In the genomic region with DNA sequence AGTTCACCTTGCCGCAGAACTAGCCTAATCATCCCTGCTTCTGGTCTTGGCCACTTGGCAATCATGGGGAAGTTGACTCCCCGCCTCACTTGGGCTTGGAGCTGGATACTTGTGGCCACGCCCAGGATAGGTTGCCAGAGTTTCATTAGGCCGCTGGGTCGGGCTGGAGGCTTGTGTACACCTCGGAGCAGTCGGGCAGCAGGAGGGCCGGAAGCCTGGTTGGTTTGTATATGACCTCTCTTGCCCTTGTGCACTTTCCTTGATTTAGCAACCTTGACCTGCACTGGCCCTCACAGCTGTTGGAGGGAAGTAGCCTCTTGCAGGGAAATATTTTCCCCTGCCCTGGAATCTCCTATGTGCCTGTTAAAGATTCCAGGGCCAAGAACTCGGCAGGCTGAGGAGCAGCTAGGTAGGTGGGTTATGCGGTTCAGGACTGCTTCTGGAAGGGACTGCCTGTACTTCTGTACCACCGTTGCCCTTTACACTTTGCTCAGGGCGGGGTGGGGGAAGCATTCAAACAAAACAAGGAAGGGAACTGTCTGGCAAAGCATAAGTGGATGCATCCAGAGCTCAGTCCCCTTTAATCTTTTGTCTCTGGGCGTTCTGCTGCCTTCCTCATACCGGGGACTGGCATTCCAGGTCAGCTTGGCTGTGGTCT, we compare ENCODE assay signal across 15 cellular contexts.
DNase-seq lines count a peak whose midpoint lies in the region; ATAC-seq and TF ChIP-seq lines count a peak whose summit lies in the region.
"Had no signal": no experiment of that assay in that cellular context is flagged by ENCODE, and none has a peak within 500 bp of the region (broad histone marks: within the 10 kb centered on the region; RNA-seq: fewer than 3 reads in every experiment).

No MANE protein-coding gene starts in this region.

- WGBS in right lobe of liver (ENCODE audit: insufficient coverage, low coverage, low lambda C conversion rate, missing lambda C conversion rate) = 12% methylated on average over 3 of the region's 14 CpGs
- 14 to 60% methylated on average over 14 of the region's 14 CpGs for WGBS in sigmoid colon, 2 donors

- H3K27ac ChIP-seq in HEK293 (ENCODE audit: extremely low read depth, low read depth, low read length) (no peak overlapping the region), right lobe of liver (peak overlapping the region in 2 of 3 donors; percentile 49 to 71), sigmoid colon (peak overlapping the region in 1 of 4 donors; percentile 37)
- H3K27ac ChIP-seq: SJSA1 had no signal

- no peak for TF ChIP-seq EP300 in sigmoid colon (IDR thresholded peaks at IDR 0.05)

- H3K36me3 Mint-ChIP-seq in endothelial cell (ENCODE audit: low read depth, unreplicated experiment) = peaks cover 18% of the 10 kb centered on the region

- H3K4me1 ChIP-seq in HEK293 (ENCODE audit: control insufficient read depth, insufficient read depth, low read length) (no peaks in the 10 kb centered on the region), right lobe of liver (peaks cover 0 to 33% (median 9%) of the 10 kb centered on the region in 4 donors), sigmoid colon (peaks cover 0 to 6% (median 0%) of the 10 kb centered on the region in 4 donors)

- H3K27me3 ChIP-seq in right lobe of liver (no peaks in the 10 kb centered on the region), sigmoid colon (no peaks in the 10 kb centered on the region)
- H3K27me3 ChIP-seq: SJSA1 had no signal

- no peaks in the 10 kb centered on the region for H3K9me3 ChIP-seq in HEK293 (ENCODE audit: control insufficient read depth, insufficient read depth, low read depth, low read length)
- no peaks in the 10 kb centered on the region for H3K9me3 ChIP-seq in right lobe of liver
- H3K9me3 ChIP-seq in sigmoid colon = no peaks in the 10 kb centered on the region
- H3K9me3 ChIP-seq: SJSA1 had no signal

- H3K4me3 ChIP-seq in HEK293 (ENCODE audit: low read depth, low read length) (no peak overlapping the region), right lobe of liver (peak overlapping the region in 2 of 3 donors; percentile 4 to 31), sigmoid colon (no peak overlapping the region)
- H3K4me3 ChIP-seq: SJSA1 had no signal

- ATAC-seq in right lobe of liver (peak; percentile 91 to 95 (median 92)), GM19324 (IDR thresholded peaks at IDR 0.05; ENCODE audit: low FRiP score, unreplicated experiment) (no peak)
- ATAC-seq: WTC11 had no signal

- H3K36me3 ChIP-seq in HEK293 (ENCODE audit: control insufficient read depth in 2 of 2, insufficient read depth in 1 of 2, low read length in 2 of 2) = peaks cover 4 to 55% of the 10 kb centered on the region in 2 experiments; a peak in 2 of 3 replicates
- H3K36me3 ChIP-seq in right lobe of liver = peaks cover 0 to 4% (median 0%) of the 10 kb centered on the region in 4 donors
- H3K36me3 ChIP-seq in sigmoid colon = peaks cover 0 to 30% (median 9%) of the 10 kb centered on the region in 4 donors

- CTCF ChIA-PET in HEK293 (lab: Yijun Ruan, JAX) = interaction anchor here (0.6 to 7.2 kb wide), 3 partner anchors 40 to 310 kb away, joined by 3 to 75 read pairs (median 3); no protein-coding TSS in a partner anchor

- DNase-seq in endothelial cell (ENCODE audit: low spot score) (no peak), right lobe of liver (peak; percentile 85 to 93 (median 92)), sigmoid colon (peak; percentile 67), NCI-H2196 (lab: John Stamatoyannopoulos, UW; ENCODE audit: unreplicated experiment) (no peak), NOMO-1 (lab: John Stamatoyannopoulos, UW; ENCODE audit: unreplicated experiment in 2 of 2) (no peak), occipital lobe (lab: John Stamatoyannopoulos, UW) (no peak)
- DNase-seq: EL, immature natural killer cell, NCI-H524, retina had no signal

- POLR2A ChIA-PET in HEK293 (lab: Yijun Ruan, JAX) = no interaction called here

- TF ChIP-seq CTCF in HEK293 (tag by site-specific recombination; IDR thresholded peaks at IDR 0.05) = no peak
- TF ChIP-seq CTCF in endothelial cell (IDR thresholded peaks at IDR 0.05; ENCODE audit: unreplicated experiment) = no peak
- TF ChIP-seq CTCF in right lobe of liver (IDR thresholded peaks at IDR 0.05) = no peak
- no peak for TF ChIP-seq CTCF in sigmoid colon (IDR thresholded peaks at IDR 0.05)

- peaks cover 17% of the 10 kb centered on the region for H3K4me1 Mint-ChIP-seq in endothelial cell (ENCODE audit: unreplicated experiment)

- H3K27ac Mint-ChIP-seq in endothelial cell (ENCODE audit: unreplicated experiment) = peak overlapping the region; percentile 4
- H3K27ac Mint-ChIP-seq: B cell had no signal

- H3K9me3 Mint-ChIP-seq in endothelial cell (ENCODE audit: unreplicated experiment) = no peaks in the 10 kb centered on the region
- H3K9me3 Mint-ChIP-seq: immature natural killer cell, WTC11 had no signal

- intact Hi-C loops in right lobe of liver (cut with DNase I) = loop anchor here (10.0 kb wide), 2 partner anchors 196 to 306 kb away; no protein-coding TSS in a partner anchor
- intact Hi-C loops in sigmoid colon (cut with DNase I) = loop anchor here (5.0 kb wide), 3 partner anchors 84 to 519 kb away; partner anchors contain the start of genes TMCO1 and UCK2

- TF ChIP-seq POLR2A in right lobe of liver (IDR thresholded peaks at IDR 0.05) (no peak), sigmoid colon (IDR thresholded peaks at IDR 0.05) (no peak)

- no peak overlapping the region for H3K4me3 Mint-ChIP-seq in endothelial cell (ENCODE audit: unreplicated experiment)
- H3K4me3 Mint-ChIP-seq: B cell, immature natural killer cell, WTC11 had no signal

- H3K27me3 Mint-ChIP-seq in endothelial cell (ENCODE audit: unreplicated experiment) = peaks cover 5% of the 10 kb centered on the region
- H3K27me3 Mint-ChIP-seq: B cell had no signal

TF ChIP-seq in HEK293, 187 proteins besides CTCF, POLR2A, EP300 and RAD21:
- TF ChIP-seq ZNF211 (tag by site-specific recombination; IDR thresholded peaks at IDR 0.05; ENCODE audit: low read depth) (no peak), ZNF600 (tag by site-specific recombination; IDR thresholded peaks at IDR 0.05) (peak; percentile 11; the same call in 1 of the 2 replicates), ZBTB21 (tag by site-specific recombination; IDR thresholded peaks at IDR 0.05) (no peak), KLF10 (tag by site-specific recombination; IDR thresholded peaks at IDR 0.05) (no peak), ZNF701 (tag by site-specific recombination; IDR thresholded peaks at IDR 0.05) (no peak)
TF ChIP-seq in HEK293: peak in this region for 1.

Comparison
In these comparisons a context has a peak if more than half of its experiments do, and no peak if none do; other contexts are left out.
1. H3K4me3 ChIP-seq: peak in right lobe of liver (2 of 3); none in HEK293 (single experiment) and sigmoid colon (0 of 4).
2. DNase-seq: peak in right lobe of liver (3 of 3) and sigmoid colon (single experiment); none in endothelial cell (single experiment), NCI-H2196 (single experiment), NOMO-1 (0 of 2) and occipital lobe (single experiment).